Comparison of ENCODE assay signal across 20 cellular contexts in the genomic region with DNA sequence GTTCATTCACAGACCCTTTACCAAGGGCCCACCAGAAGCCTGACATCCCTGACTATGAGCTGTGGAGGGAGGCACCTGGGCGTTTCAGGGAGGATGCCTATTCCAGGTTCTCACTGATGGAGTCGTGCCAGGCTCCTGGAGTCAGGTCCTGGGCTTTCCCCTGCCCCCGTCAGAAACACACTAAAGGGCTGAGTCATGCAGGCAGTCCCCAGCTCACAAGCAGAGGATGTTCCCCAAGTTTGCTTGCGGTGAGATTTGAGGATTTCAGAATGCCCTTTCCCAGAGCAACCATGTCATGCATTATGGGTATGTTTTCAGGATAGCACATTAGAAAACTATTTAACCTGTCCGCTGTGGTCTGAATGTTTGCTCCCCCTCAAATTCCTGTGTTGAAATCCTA. TPM values are rescaled to one million over a fixed set of nuclear protein-coding genes. Genes with fewer than 3 reads are reported as not detected.
DNase-seq lines count a peak whose midpoint lies in the region; ATAC-seq and TF ChIP-seq lines count a peak whose summit lies in the region.
"Had no signal": no experiment of that assay in that cellular context is flagged by ENCODE, and none has a peak within 500 bp of the region (broad histone marks: within the 10 kb centered on the region; RNA-seq: fewer than 3 reads in every experiment).

No MANE protein-coding gene starts in this region.

- H3K27me3 ChIP-seq in body of pancreas: no peaks in the 10 kb centered on the region
- H3K27me3 ChIP-seq: ascending aorta, BE2C, colonic mucosa had no signal

- no peak for TF ChIP-seq POLR2A in body of pancreas (IDR thresholded peaks at IDR 0.05)

- H3K4me3 ChIP-seq in epithelial cell of esophagus (ENCODE audit: low read length) (no peak overlapping the region), body of pancreas (no peak overlapping the region)
- H3K4me3 ChIP-seq: ascending aorta, colonic mucosa, SK-N-MC had no signal

- H3K4me1 ChIP-seq in body of pancreas: no peaks in the 10 kb centered on the region
- H3K4me1 ChIP-seq: ascending aorta, BE2C, colonic mucosa had no signal

- H3K27ac ChIP-seq in RWPE1 (no peak overlapping the region), body of pancreas (no peak overlapping the region)
- H3K27ac ChIP-seq: ascending aorta, colonic mucosa, SK-N-MC had no signal

- no peaks in the 10 kb centered on the region for H3K9me3 ChIP-seq in body of pancreas
- H3K9me3 ChIP-seq: ascending aorta, BE2C, colonic mucosa had no signal

- TF ChIP-seq CTCF in RWPE1 (conservative IDR thresholded peaks at IDR 0.05; ENCODE audit: low read depth) (no peak), epithelial cell of esophagus (IDR thresholded peaks at IDR 0.05; ENCODE audit: insufficient read depth, low read depth, low read length, missing control alignments) (no peak), body of pancreas (IDR thresholded peaks at IDR 0.05) (no peak)

- 69 to 79% methylated on average over 4 to 5 of the region's 5 CpGs for WGBS in body of pancreas, 2 donors

- H3K36me3 ChIP-seq in body of pancreas (replicated peaks in 1 of 2; ENCODE audit: insufficient read depth in 1 of 2, low read depth in 2 of 2): no peaks in the 10 kb centered on the region
- H3K36me3 ChIP-seq: ascending aorta, BE2C, colonic mucosa had no signal

- intact Hi-C loops in body of pancreas (cut with DNase I): no loop called here

- DNase-seq in H4 (ENCODE audit: low spot score) (peak; percentile 67), RWPE1 (ENCODE audit: low spot score) (peak; percentile 69), epithelial cell of esophagus (ENCODE audit: low read depth) (peak; percentile 85), non-pigmented ciliary epithelial cell (ENCODE audit: low read depth) (peak; percentile 65), NCI-H187 (lab: John Stamatoyannopoulos, UW) (no peak), body of pancreas (no peak)
- DNase-seq: activated CD4-positive, CD25-positive, alpha-beta regulatory T cell treated with anti-CD3 and anti-CD28 coated beads, Interleukin-2, amount 50 U/mL, for 72 hours; activated naive CD4-positive, alpha-beta T cell treated with anti-CD3 and anti-CD28 coated beads, Interleukin-2, amount 50 U/mL, for 16 hours; activated T-cell treated with anti-CD3 and anti-CD28 coated beads, Interleukin-2, amount 50 U/mL, for 72 hours; BE2C; colonic mucosa; GDM1; NCI-H526 treated with DMSO at 0.1 percent for 48 hours; OCI-M1; T-helper 9 cell had no signal

- POLR2A ChIA-PET in RWPE1 (lab: Yijun Ruan, JAX; ENCODE audit: low non-redundant PET): interaction anchor here (0.6 kb wide), 1 partner anchor 94 kb away, joined by 3 read pairs; no protein-coding TSS in a partner anchor

- CTCF ChIA-PET in RWPE1 (lab: Yijun Ruan, JAX): no interaction called here

- ATAC-seq in HG02759 (IDR thresholded peaks at IDR 0.05; ENCODE audit: unreplicated experiment) (no peak), HG03439 (IDR thresholded peaks at IDR 0.05; ENCODE audit: unreplicated experiment) (no peak), body of pancreas (no peak)
- ATAC-seq: activated T-cell treated with anti-CD3 and anti-CD28 coated beads, Interleukin-2, amount 50 U/mL, for 72 hours; natural killer cell treated with Interleukin-12 subunit alpha and Interleukin-12 subunit beta and Interleukin-15 and Interleukin-18, amount 100 ng/mL, for 72 hours had no signal

RNA-seq across cellular contexts. Expression of gene FHDC1, which starts 45.2 kb away (rescaled TPM):
- 0.10 and 0.15 TPM in 2 replicates for total RNA-seq in H4 (2014; rRNA removed; shearing (Covaris generic))
- total RNA-seq in body of pancreas: 1 to 10 TPM in 1 of 2 donors, under 1 TPM in 1; 0.99 to 3.9 TPM

Comparison
In these comparisons a context has a peak if more than half of its experiments do, and no peak if none do; other contexts are left out.
1. DNase-seq: peak in H4 (single experiment), RWPE1 (single experiment), epithelial cell of esophagus (single experiment) and non-pigmented ciliary epithelial cell (single experiment); none in NCI-H187 (0 of 2) and body of pancreas (0 of 4).